ENCODE assay signal across 8 cellular contexts in the genomic region with DNA sequence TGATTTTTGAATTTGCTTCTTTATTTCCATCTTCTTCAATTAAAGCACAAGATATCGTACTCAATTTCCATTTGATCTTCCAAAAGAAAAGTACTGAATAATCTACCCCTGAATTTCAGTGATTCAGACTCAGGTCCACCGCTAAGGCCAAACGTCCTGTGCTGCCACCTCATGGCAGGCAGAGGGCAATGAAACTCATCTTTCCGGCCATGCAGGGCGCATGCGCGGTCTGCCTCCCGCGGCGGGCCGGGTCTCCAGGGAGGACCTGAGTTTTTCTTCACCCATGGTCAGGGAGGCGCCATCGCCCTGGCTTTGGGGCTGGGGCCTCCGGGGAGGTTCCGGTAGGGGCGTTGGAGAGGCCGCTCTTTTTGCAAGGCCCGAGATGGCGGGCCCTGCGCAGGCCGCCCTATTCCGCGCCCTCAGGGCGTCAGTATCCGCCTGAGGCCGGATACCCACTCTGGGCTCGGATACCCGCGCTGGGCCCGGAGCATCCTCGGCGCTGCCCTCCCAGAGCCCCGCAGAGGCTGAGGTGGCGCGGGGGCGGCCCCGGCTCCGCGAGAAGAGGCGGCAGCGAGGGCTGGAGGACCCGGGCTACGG. TPM values are rescaled to one million over a fixed set of nuclear protein-coding genes. Genes with fewer than 3 reads are reported as not detected.
DNase-seq lines count a peak whose midpoint lies in the region; ATAC-seq, FAIRE-seq and TF ChIP-seq lines count a peak whose summit lies in the region.
"Not testable (repeated sequence)": the region's sequence is repeated elsewhere in the genome, so short reads cannot be mapped to it uniquely, and the experiment has no call there.

No MANE protein-coding gene starts in this region.

- not testable (repeated sequence) for H3K9me3 ChIP-seq in right cardiac atrium (ENCODE audit: control insufficient read depth, low read length)

- FAIRE-seq in HTR-8/SVneo (lab: Jason Lieb, UNC) = not testable (repeated sequence)

- BruUV-seq in Calu3 (replicated peaks; lab: Mats Ljungman, UMichigan) = not testable (repeated sequence)

- POLR2A ChIA-PET in activated CD4-positive, alpha-beta T cell treated with anti-CD3 and anti-CD28 coated beads for 36 hours (lab: Charles Lee) = not testable (repeated sequence)

- CTCF ChIA-PET in Calu3 (lab: Charles Lee) = not testable (repeated sequence)
- CTCF ChIA-PET in activated CD4-positive, alpha-beta T cell treated with anti-CD3 and anti-CD28 coated beads for 36 hours (lab: Charles Lee) = interaction anchor here (0.8 to 1.0 kb wide), 2 partner anchors 46 to 69 kb away, joined by 3 read pairs; no protein-coding TSS in a partner anchor

- DNase-seq in Calu3 (peak; percentile 79), HTR-8/SVneo (ENCODE audit: insufficient read length, low spot score) (peak; percentile 36), NCI-H748 (lab: John Stamatoyannopoulos, UW; ENCODE audit: unreplicated experiment) (peak; percentile 48), brain microvascular endothelial cell (peak; percentile 75), right cardiac atrium (peak; percentile 76 to 89 (median 86)), osteocyte (ENCODE audit: extremely low spot score, unreplicated experiment) (peak; percentile 93)
- DNase-seq in activated CD4-positive, alpha-beta T cell treated with anti-CD3 and anti-CD28 coated beads for 36 hours = peak; percentile 83
- peak; percentile 65 to 98 (median 80) for DNase-seq in stimulated activated naive CD4-positive, alpha-beta T cell (lab: John Stamatoyannopoulos, UW)

- H3K36me3 Mint-ChIP-seq in Calu3 (ENCODE audit: insufficient read depth, unreplicated experiment); activated CD4-positive, alpha-beta T cell treated with anti-CD3 and anti-CD28 coated beads for 36 hours (ENCODE audit: low read depth); osteocyte (ENCODE audit: unreplicated experiment): not testable (repeated sequence)

- H3K27ac ChIP-seq in brain microvascular endothelial cell = peak overlapping the region; percentile 31
- peak overlapping the region; percentile 51 for H3K27ac ChIP-seq in right cardiac atrium (ENCODE audit: low read length)

- ATAC-seq in activated CD4-positive, alpha-beta T cell treated with anti-CD3 and anti-CD28 coated beads for 36 hours = peak; percentile 93
- not testable (repeated sequence) for ATAC-seq in right cardiac atrium

- H3K27ac Mint-ChIP-seq in Calu3 (ENCODE audit: unreplicated experiment); osteocyte (ENCODE audit: unreplicated experiment): not testable (repeated sequence)
- peak overlapping the region; percentile 80 for H3K27ac Mint-ChIP-seq in activated CD4-positive, alpha-beta T cell treated with anti-CD3 and anti-CD28 coated beads for 36 hours

- H3K4me1 ChIP-seq in right cardiac atrium (ENCODE audit: control insufficient read depth, insufficient read depth, low read length) = not testable (repeated sequence)

- WGBS in right cardiac atrium = 0% methylated on average over 41 of the region's 43 CpGs

- H3K9me3 Mint-ChIP-seq in Calu3 (ENCODE audit: low read depth, unreplicated experiment); activated CD4-positive, alpha-beta T cell treated with anti-CD3 and anti-CD28 coated beads for 36 hours (ENCODE audit: low read depth); osteocyte (ENCODE audit: unreplicated experiment): not testable (repeated sequence)

- H3K36me3 ChIP-seq in brain microvascular endothelial cell (replicated peaks) = not testable (repeated sequence)

- not testable (repeated sequence) for H3K27me3 Mint-ChIP-seq in Calu3 (ENCODE audit: unreplicated experiment); activated CD4-positive, alpha-beta T cell treated with anti-CD3 and anti-CD28 coated beads for 36 hours; osteocyte (ENCODE audit: unreplicated experiment)

- not testable (repeated sequence) for H3K4me1 Mint-ChIP-seq in Calu3 (ENCODE audit: low read depth, unreplicated experiment)
- peaks cover 16% of the 10 kb centered on the region for H3K4me1 Mint-ChIP-seq in activated CD4-positive, alpha-beta T cell treated with anti-CD3 and anti-CD28 coated beads for 36 hours
- peaks cover 11% of the 10 kb centered on the region for H3K4me1 Mint-ChIP-seq in osteocyte (ENCODE audit: unreplicated experiment)

- H3K4me3 ChIP-seq in brain microvascular endothelial cell (ENCODE audit: low read depth, low read length) (peak overlapping the region; percentile 61), right cardiac atrium (ENCODE audit: low read length) (peak overlapping the region; percentile 59)

- intact Hi-C loops in Calu3 (cut with micrococcal nuclease; ENCODE audit: unreplicated experiment) = loop anchor here (1.0 kb wide), 1 partner anchor 71 kb away; no protein-coding TSS in a partner anchor
- intact Hi-C loops in activated CD4-positive, alpha-beta T cell treated with anti-CD3 and anti-CD28 coated beads for 36 hours (cut with DNase I, micrococcal nuclease) = loop anchor here (1.0 to 2.0 kb wide), 2 partner anchors 63 to 71 kb away; no protein-coding TSS in a partner anchor
- intact Hi-C loops in right cardiac atrium (cut with DNase I) = not testable (repeated sequence)

- in situ Hi-C loops in brain microvascular endothelial cell (cut with HindIII; ENCODE audit: low pct_ligation_motif_present, low sequenced_read_pairs) = not testable (repeated sequence)

- peak overlapping the region; percentile 64 for H3K4me3 Mint-ChIP-seq in Calu3 (ENCODE audit: low read depth, unreplicated experiment)
- H3K4me3 Mint-ChIP-seq in activated CD4-positive, alpha-beta T cell treated with anti-CD3 and anti-CD28 coated beads for 36 hours = peak overlapping the region; percentile 75
- H3K4me3 Mint-ChIP-seq in osteocyte (ENCODE audit: unreplicated experiment) = peak overlapping the region; percentile 79

- TF ChIP-seq CTCF in Calu3 (IDR thresholded peaks at IDR 0.05; ENCODE audit: unreplicated experiment) (peak; percentile 70), brain microvascular endothelial cell (IDR thresholded peaks at IDR 0.05; ENCODE audit: low read depth, low read length, missing control alignments) (peak; percentile 73), osteocyte (IDR thresholded peaks at IDR 0.05) (peak; percentile 80)

- H3K27me3 ChIP-seq in brain microvascular endothelial cell (replicated peaks); right cardiac atrium (ENCODE audit: control insufficient read depth, insufficient read depth): not testable (repeated sequence)

RNA-seq across cellular contexts. Expression of gene ZNF705A, which starts 23.3 kb away (rescaled TPM):
- total RNA-seq in Calu3 (2022) = not detected in 2 replicates
- total RNA-seq in activated CD4-positive, alpha-beta T cell treated with anti-CD3 and anti-CD28 coated beads for 36 hours = not detected
- not detected for total RNA-seq in right cardiac atrium
- not detected for polyA plus RNA-seq in right cardiac atrium
- not detected in 2 replicates for total RNA-seq in osteocyte

RNA-seq across cellular contexts. Expression of gene FAM90A1, which starts 47.3 kb away (rescaled TPM):
- total RNA-seq in Calu3 (2022) (0.50 and 0.61 TPM in 2 replicates), right cardiac atrium (under 1 TPM in 3 of 4 donors, not detected in 1; 0.15 to 0.51 (median 0.31) TPM), osteocyte (not detected in 2 replicates)
- under 1 TPM; 0.32 to 0.33 TPM for total RNA-seq in activated CD4-positive, alpha-beta T cell treated with anti-CD3 and anti-CD28 coated beads for 36 hours
- 0.07 TPM for polyA plus RNA-seq in right cardiac atrium

RNA-seq across cellular contexts. Expression of gene CLEC4A, which starts 56.7 kb away (rescaled TPM):
- total RNA-seq in Calu3 (2022) = 0.47 TPM in 1 of 2 replicates, not detected in the other
- total RNA-seq in activated CD4-positive, alpha-beta T cell treated with anti-CD3 and anti-CD28 coated beads for 36 hours = not detected
- total RNA-seq in right cardiac atrium = 1 to 10 TPM in 3 of 4 donors, under 1 TPM in 1; 0.82 to 1.5 (median 1.1) TPM
- 0.75 TPM for polyA plus RNA-seq in right cardiac atrium
- 0.97 and 1.5 TPM in 2 replicates for total RNA-seq in osteocyte

Comparison
In these comparisons a context has a peak if more than half of its experiments do, and no peak if none do; other contexts are left out.
1. DNase-seq: peak in every context shown above with its lines; median percentile 93 in osteocyte; 86 in right cardiac atrium; 83 in activated CD4-positive, alpha-beta T cell treated with anti-CD3 and anti-CD28 coated beads for 36 hours; 80 in stimulated activated naive CD4-positive, alpha-beta T cell; 79 in Calu3; 75 in brain microvascular endothelial cell; 48 in NCI-H748; 36 in HTR-8/SVneo.